Comparison of ENCODE assay signal across 8 cellular contexts in the genomic region with DNA sequence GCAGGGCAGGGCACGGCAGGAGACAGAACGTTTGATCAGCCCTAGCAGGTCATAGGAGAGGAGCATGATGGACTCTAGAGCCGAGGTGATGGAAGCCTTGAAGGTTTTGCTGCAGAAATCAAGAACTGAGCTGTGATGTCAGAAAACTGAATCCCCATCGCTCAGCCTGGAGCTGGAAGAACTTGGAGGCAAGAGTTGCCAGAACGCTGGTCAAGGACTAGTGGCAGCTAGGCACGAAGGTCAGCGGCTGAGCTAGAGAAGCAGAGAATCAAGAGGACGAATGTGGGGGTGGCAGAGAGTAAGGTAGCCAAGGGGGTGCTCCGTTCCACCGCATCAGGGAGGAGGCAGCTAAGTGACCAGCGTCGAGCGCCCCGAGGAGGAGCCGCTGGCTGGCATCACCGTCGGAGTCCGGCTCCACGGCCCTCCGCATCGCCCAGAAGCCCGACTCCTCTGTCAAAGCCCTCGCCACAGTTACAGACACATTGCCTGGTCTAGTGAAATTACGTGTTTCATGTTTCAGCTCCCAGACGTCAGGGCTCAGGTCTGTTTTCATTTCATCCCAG. TPM values are rescaled to one million over a fixed set of nuclear protein-coding genes. Genes with fewer than 3 reads are reported as not detected.
A peak's percentile ranks its signal among the peaks of the same experiment; 100 is the strongest.
DNase-seq lines count a peak whose midpoint lies in the region; ATAC-seq and TF ChIP-seq lines count a peak whose summit lies in the region.

No MANE protein-coding gene starts in this region.

- peak overlapping the region; percentile 88; the same call in 1 of the 2 replicates for H3K27ac ChIP-seq in VCaP

- DNase-seq in GM13977 (ENCODE audit: low spot score) = peak; percentile 40
- DNase-seq in left cardiac atrium = peak; percentile 32
- DNase-seq in sciatic nerve (ENCODE audit: low spot score) = no peak
- DNase-seq in MV-4-11 (lab: John Stamatoyannopoulos, UW) = no peak
- no peak for DNase-seq in germinal center (ENCODE audit: low spot score)

- TF ChIP-seq CTCF in GM13977 (IDR thresholded peaks at IDR 0.05; ENCODE audit: extremely low read depth, insufficient read depth, missing control alignments) (no peak), VCaP (conservative IDR thresholded peaks at IDR 0.05) (no peak)

- in situ Hi-C loops in GM13977 (cut with MboI; ENCODE audit: low pct_unique_long_range_greater_than_20kb, low sequenced_read_pairs, unreplicated experiment) = no loop called here

- intact Hi-C loops in left cardiac atrium (cut with DNase I) (no loop called here), sciatic nerve (cut with DNase I) (loop anchor here (10.0 kb wide), 2 partner anchors 115 to 215 kb away; no protein-coding TSS in a partner anchor)

- ATAC-seq in HG02571 (IDR thresholded peaks at IDR 0.05; ENCODE audit: unreplicated experiment) = peak; percentile 6
- ATAC-seq in left cardiac atrium = peak; percentile 28 to 38
- peak; percentile 43 for ATAC-seq in sciatic nerve
- ATAC-seq in GM19328 (IDR thresholded peaks at IDR 0.05; ENCODE audit: unreplicated experiment) = no peak

RNA-seq across cellular contexts. Expression of a gene that starts 1.2 kb away (rescaled TPM):
- total RNA-seq in left cardiac atrium (10 to 100 TPM; 19.0 to 19.1 TPM), sciatic nerve (29.0 TPM)

Comparison
In these comparisons a context has a peak if more than half of its experiments do, and no peak if none do; other contexts are left out.
1. DNase-seq: peak in GM13977 (single experiment) and left cardiac atrium (single experiment); none in sciatic nerve (single experiment), MV-4-11 (single experiment) and germinal center (single experiment).